In the genomic region with DNA sequence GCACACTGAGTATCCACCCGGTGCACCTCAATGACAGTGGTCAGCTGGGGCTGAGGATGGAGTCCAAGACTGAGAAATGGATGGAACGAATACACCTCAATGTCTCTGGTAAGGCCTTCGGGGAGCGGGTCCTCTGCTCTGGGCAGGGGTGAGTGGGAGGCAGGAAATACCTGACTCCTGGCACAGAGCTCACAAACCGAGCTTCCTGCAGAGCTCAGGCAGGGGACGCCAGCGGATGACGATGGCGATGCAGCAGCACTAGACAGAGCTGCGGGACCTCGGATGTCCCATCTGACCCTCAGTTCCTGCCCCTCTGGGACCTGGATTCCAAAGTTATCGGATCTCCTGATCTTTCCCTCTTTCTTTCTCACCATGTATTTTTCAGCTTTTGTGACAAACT, we compare ENCODE assay signal across 18 cellular contexts. TPM values are rescaled to one million over a fixed set of nuclear protein-coding genes. Genes with fewer than 3 reads are reported as not detected.
DNase-seq lines count a peak whose midpoint lies in the region; ATAC-seq, FAIRE-seq and TF ChIP-seq lines count a peak whose summit lies in the region.
"Had no signal": no experiment of that assay in that cellular context is flagged by ENCODE, and none has a peak within 500 bp of the region (broad histone marks: within the 10 kb centered on the region; RNA-seq: fewer than 3 reads in every experiment).

No MANE protein-coding gene starts in this region.

- H3K27me3 Mint-ChIP-seq in activated T-helper 17 cell treated with anti-CD3 and anti-CD28 coated beads, Interleukin-2, amount 50 U/mL, for 72 hours: peaks cover 13% of the 10 kb centered on the region
- H3K27me3 Mint-ChIP-seq in nephron progenitor cell (ENCODE audit: low read depth, poor library complexity) (peaks cover 23% of the 10 kb centered on the region), Calu3 (ENCODE audit: unreplicated experiment) (peaks cover 9% of the 10 kb centered on the region)

- ATAC-seq in activated T-helper 17 cell treated with anti-CD3 and anti-CD28 coated beads, Interleukin-2, amount 50 U/mL, for 72 hours (replicated peaks): peak; percentile 73
- ATAC-seq in stimulated activated effector memory CD8-positive, alpha-beta T cell treated with anti-CD3 and anti-CD28 coated beads, Interleukin-12 subunit alpha, Interleukin-12 subunit beta, amount 100 ng/mL, for 72 hours: peak; percentile 60
- ATAC-seq in GM21360 (IDR thresholded peaks at IDR 0.05; ENCODE audit: unreplicated experiment): no peak
- ATAC-seq: gastroesophageal sphincter, right lobe of liver had no signal

- CTCF ChIA-PET in Calu3 (lab: Charles Lee): interaction anchor here (0.6 kb wide), 1 partner anchor 32 kb away, joined by 7 read pairs; no protein-coding TSS in a partner anchor

- peak overlapping the region; percentile 7 for H3K27ac Mint-ChIP-seq in activated T-helper 17 cell treated with anti-CD3 and anti-CD28 coated beads, Interleukin-2, amount 50 U/mL, for 72 hours
- H3K27ac Mint-ChIP-seq in stimulated activated effector memory CD8-positive, alpha-beta T cell treated with anti-CD3 and anti-CD28 coated beads, Interleukin-12 subunit alpha, Interleukin-12 subunit beta, amount 100 ng/mL, for 72 hours: no peak overlapping the region
- H3K27ac Mint-ChIP-seq in nephron progenitor cell: no peak overlapping the region
- no peak overlapping the region for H3K27ac Mint-ChIP-seq in Calu3 (ENCODE audit: unreplicated experiment)

- TF ChIP-seq CTCF in nephron progenitor cell (IDR thresholded peaks at IDR 0.05) (no peak), Calu3 (IDR thresholded peaks at IDR 0.05; ENCODE audit: unreplicated experiment) (no peak)

- peak; percentile 60 for DNase-seq in activated CD4-positive, alpha-beta T cell treated with anti-CD3 and anti-CD28 coated beads for 48 hours
- DNase-seq in activated CD4-positive, alpha-beta T cell treated with anti-CD3 and anti-CD28 coated beads for 1 hour: no peak
- no peak for DNase-seq in GM19239 (ENCODE audit: insufficient read length, low spot score)
- DNase-seq in stimulated activated effector memory CD8-positive, alpha-beta T cell treated with anti-CD3 and anti-CD28 coated beads, Interleukin-12 subunit alpha, Interleukin-12 subunit beta, amount 100 ng/mL, for 72 hours (ENCODE audit: low spot score in 2 of 2): no peak
- DNase-seq in nephron progenitor cell: no peak
- no peak for DNase-seq in Calu3
- DNase-seq: dorsolateral prefrontal cortex; NCI-H1930; NK-92 treated with Interleukin-12 subunit alpha and Interleukin-12 subunit beta, amount 100 ng/mL, for 24 hours; right lobe of liver; transverse colon had no signal

- peaks cover 20% of the 10 kb centered on the region for H3K4me1 Mint-ChIP-seq in activated T-helper 17 cell treated with anti-CD3 and anti-CD28 coated beads, Interleukin-2, amount 50 U/mL, for 72 hours
- H3K4me1 Mint-ChIP-seq in stimulated activated effector memory CD8-positive, alpha-beta T cell treated with anti-CD3 and anti-CD28 coated beads, Interleukin-12 subunit alpha, Interleukin-12 subunit beta, amount 100 ng/mL, for 72 hours: peaks cover 41% of the 10 kb centered on the region
- H3K4me1 Mint-ChIP-seq in nephron progenitor cell (peaks cover 54% of the 10 kb centered on the region), Calu3 (ENCODE audit: low read depth, unreplicated experiment) (no peaks in the 10 kb centered on the region)

- intact Hi-C loops in Calu3 (cut with micrococcal nuclease; ENCODE audit: unreplicated experiment): no loop called here

- H3K4me3 Mint-ChIP-seq in activated T-helper 17 cell treated with anti-CD3 and anti-CD28 coated beads, Interleukin-2, amount 50 U/mL, for 72 hours: peak overlapping the region; percentile 61
- H3K4me3 Mint-ChIP-seq in stimulated activated effector memory CD8-positive, alpha-beta T cell treated with anti-CD3 and anti-CD28 coated beads, Interleukin-12 subunit alpha, Interleukin-12 subunit beta, amount 100 ng/mL, for 72 hours: peak overlapping the region; percentile 28
- no peak overlapping the region for H3K4me3 Mint-ChIP-seq in nephron progenitor cell
- H3K4me3 Mint-ChIP-seq in Calu3 (ENCODE audit: low read depth, unreplicated experiment): no peak overlapping the region

- H3K36me3 Mint-ChIP-seq in activated T-helper 17 cell treated with anti-CD3 and anti-CD28 coated beads, Interleukin-2, amount 50 U/mL, for 72 hours (ENCODE audit: low read depth): no peaks in the 10 kb centered on the region
- peaks cover 15% of the 10 kb centered on the region for H3K36me3 Mint-ChIP-seq in stimulated activated effector memory CD8-positive, alpha-beta T cell treated with anti-CD3 and anti-CD28 coated beads, Interleukin-12 subunit alpha, Interleukin-12 subunit beta, amount 100 ng/mL, for 72 hours
- H3K36me3 Mint-ChIP-seq in nephron progenitor cell (ENCODE audit: low read depth) (no peaks in the 10 kb centered on the region), Calu3 (ENCODE audit: insufficient read depth, unreplicated experiment) (no peaks in the 10 kb centered on the region)

- no TSS peak for BruUV-seq in Calu3 (replicated peaks; lab: Mats Ljungman, UMichigan)

- peak; percentile 89 for FAIRE-seq in GM19239 (lab: Jason Lieb, UNC)
- FAIRE-seq: astrocyte had no signal

- no peaks in the 10 kb centered on the region for H3K9me3 Mint-ChIP-seq in activated T-helper 17 cell treated with anti-CD3 and anti-CD28 coated beads, Interleukin-2, amount 50 U/mL, for 72 hours
- H3K9me3 Mint-ChIP-seq in stimulated activated effector memory CD8-positive, alpha-beta T cell treated with anti-CD3 and anti-CD28 coated beads, Interleukin-12 subunit alpha, Interleukin-12 subunit beta, amount 100 ng/mL, for 72 hours: no peaks in the 10 kb centered on the region
- no peaks in the 10 kb centered on the region for H3K9me3 Mint-ChIP-seq in nephron progenitor cell
- H3K9me3 Mint-ChIP-seq in Calu3 (ENCODE audit: low read depth, unreplicated experiment): no peaks in the 10 kb centered on the region

RNA-seq across cellular contexts. Expression of a gene that starts 3.8 kb away (rescaled TPM):
- 10 to 100 TPM in 1 of 2 donors, 1 to 10 TPM in 1; 5.3 to 11.7 TPM for total RNA-seq in activated T-helper 17 cell treated with anti-CD3 and anti-CD28 coated beads, Interleukin-2, amount 50 U/mL, for 72 hours
- 5.9 and 7.6 TPM in 2 replicates for total RNA-seq in Calu3 (2022)
- total RNA-seq: astrocyte had no signal

RNA-seq across cellular contexts. Expression of a gene that starts 14.9 kb away (rescaled TPM):
- under 1 TPM; 0.42 to 0.54 TPM for total RNA-seq in activated T-helper 17 cell treated with anti-CD3 and anti-CD28 coated beads, Interleukin-2, amount 50 U/mL, for 72 hours
- not detected in 2 replicates for total RNA-seq in Calu3 (2022)
- total RNA-seq: A172, astrocyte, gastroesophageal sphincter, LHCN-M2, right lobe of liver had no signal

RNA-seq across cellular contexts. Expression of a gene that starts 25.4 kb away (rescaled TPM):
- total RNA-seq in activated T-helper 17 cell treated with anti-CD3 and anti-CD28 coated beads, Interleukin-2, amount 50 U/mL, for 72 hours: 1 to 10 TPM; 1.7 to 2.3 TPM
- total RNA-seq in Calu3 (2022): not detected in 2 replicates
- total RNA-seq: A172, astrocyte, kidney epithelial cell, LHCN-M2 had no signal

RNA-seq across cellular contexts. Expression of a gene that starts 38.1 kb away (rescaled TPM):
- under 1 TPM; 0.42 to 0.61 TPM for total RNA-seq in activated T-helper 17 cell treated with anti-CD3 and anti-CD28 coated beads, Interleukin-2, amount 50 U/mL, for 72 hours
- total RNA-seq in Calu3 (2022): not detected in 2 replicates
- total RNA-seq: A172, astrocyte, gastroesophageal sphincter, kidney epithelial cell, LHCN-M2, right lobe of liver, transverse colon had no signal

RNA-seq across cellular contexts. Expression of a gene that starts 40.9 kb away (rescaled TPM):
- under 1 TPM; 0.24 to 0.50 TPM for total RNA-seq in activated T-helper 17 cell treated with anti-CD3 and anti-CD28 coated beads, Interleukin-2, amount 50 U/mL, for 72 hours
- total RNA-seq in Calu3 (2022): not detected in 2 replicates
- total RNA-seq: A172, astrocyte, LHCN-M2, transverse colon had no signal

Comparison
In these comparisons a context has a peak if more than half of its experiments do, and no peak if none do; other contexts are left out.
1. H3K4me3 Mint-ChIP-seq: peak in activated T-helper 17 cell treated with anti-CD3 and anti-CD28 coated beads, Interleukin-2, amount 50 U/mL, for 72 hours (single experiment) and stimulated activated effector memory CD8-positive, alpha-beta T cell treated with anti-CD3 and anti-CD28 coated beads, Interleukin-12 subunit alpha, Interleukin-12 subunit beta, amount 100 ng/mL, for 72 hours (single experiment); none in nephron progenitor cell (single experiment) and Calu3 (single experiment).